Comparison of ENCODE assay signal across 6 cellular contexts in genomic region chr10:4974400-4974799, GRCh38. TPM values are rescaled to one million over a fixed set of nuclear protein-coding genes. Genes with fewer than 3 reads are reported as not detected.
"Had no signal": no experiment of that assay in that cellular context is flagged by ENCODE, and none has a peak within 500 bp of the region (broad histone marks: within the 10 kb centered on the region; RNA-seq: fewer than 3 reads in every experiment).

No MANE protein-coding gene starts in this region.

RNA-seq across cellular contexts. Expression of gene AKR1C2, which starts 29.3 kb away (rescaled TPM):
- total RNA-seq: activated naive CD4-positive, alpha-beta T cell treated with anti-CD3 and anti-CD28 coated beads, Interleukin-2, amount 50 U/mL, for 72 hours; activated naive CD8-positive, alpha-beta T cell treated with anti-CD3 and anti-CD28 coated beads for 36 hours; activated naive CD8-positive, alpha-beta T cell treated with anti-CD3 and anti-CD28 coated beads, Interleukin-2, amount 10 ng/mL, durations not matched to agents 7 days and 5 days; activated T-helper 1 cell treated with anti-CD3 and anti-CD28 coated beads, Interleukin-12 subunit alpha, Interleukin-12 subunit beta, Interleukin-2, Interleukin-4 antibody, amounts not matched to agents 30 ng/mL and 10 ng/mL and 1 ng/mL, durations not matched to agents 14 hours and 24 hours and 36 hours; activated T-helper 17 cell treated with anti-CD3 and anti-CD28 coated beads, Interleukin-2, amount 50 U/mL, for 72 hours; activated T-helper 2 cell treated with anti-CD3 and anti-CD28 coated beads, Interferon-gamma antibody, Interleukin-2, Interleukin-4, amounts not matched to agents 10 μg/mL and 5 μg/mL and 100 μg/mL, durations not matched to agents 14 hours and 24 hours and 36 hours had no signal
